In the genomic region with DNA sequence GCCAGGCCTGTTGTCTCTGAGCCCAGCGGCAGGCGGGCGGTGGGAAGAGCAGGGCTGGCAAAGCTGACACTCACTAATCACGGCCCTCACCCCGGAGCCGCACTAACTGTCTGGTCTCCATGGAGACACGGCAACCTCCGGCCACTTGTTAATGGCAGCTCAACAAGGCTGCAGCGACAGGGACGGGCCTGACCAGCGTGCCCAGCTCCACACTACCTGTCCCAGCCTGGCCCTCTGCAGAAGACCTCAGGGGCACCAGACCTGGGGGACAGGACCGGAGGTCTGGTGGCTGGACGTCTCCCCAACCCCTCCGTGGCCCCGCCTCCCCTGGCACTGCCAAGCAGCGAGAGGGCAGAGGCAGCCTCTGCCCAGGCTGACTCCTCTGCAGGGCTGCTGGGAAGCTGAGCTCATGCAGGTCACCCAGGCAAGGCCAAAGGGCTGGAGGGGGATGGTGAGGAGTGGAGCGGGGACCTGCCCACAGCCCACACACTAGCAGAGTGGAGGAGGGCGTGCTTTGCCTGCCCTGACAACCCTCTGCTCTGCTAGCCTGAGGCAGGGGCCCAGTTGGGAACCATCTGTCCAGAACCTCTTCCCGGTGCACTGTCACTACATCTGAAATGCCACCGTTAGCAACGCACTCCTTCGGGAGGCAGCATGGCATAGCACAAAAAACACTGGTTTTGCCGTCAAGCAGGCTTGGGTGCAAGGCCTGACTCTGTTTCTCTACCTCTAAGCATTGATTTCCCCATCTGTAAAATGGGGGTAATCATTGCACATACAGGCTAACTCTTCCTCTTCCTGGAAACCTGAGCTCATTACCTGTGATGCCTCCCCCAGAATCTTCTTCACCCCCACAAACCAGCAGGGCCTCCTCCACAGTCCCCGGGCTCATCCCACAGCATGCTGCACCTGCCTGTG, we compare ENCODE assay signal across 8 cellular contexts. TPM values are rescaled to one million over a fixed set of nuclear protein-coding genes. Genes with fewer than 3 reads are reported as not detected.
DNase-seq lines count a peak whose midpoint lies in the region; ATAC-seq and TF ChIP-seq lines count a peak whose summit lies in the region.

No MANE protein-coding gene starts in this region.

- no peaks in the 10 kb centered on the region for H3K27me3 Mint-ChIP-seq in Caco-2 (ENCODE audit: insufficient read depth, unreplicated experiment)

- intact Hi-C loops in Caco-2 (cut with micrococcal nuclease; ENCODE audit: unreplicated experiment) (no loop called here), esophagus squamous epithelium (cut with DNase I) (no loop called here)

- TF ChIP-seq POLR2A in esophagus squamous epithelium (IDR thresholded peaks at IDR 0.05): peak in 1 of 4 donors; percentile 12

- no peaks in the 10 kb centered on the region for H3K9me3 Mint-ChIP-seq in Caco-2 (ENCODE audit: unreplicated experiment)

- BruUV-seq in Caco-2 (replicated peaks; lab: Mats Ljungman, UMichigan): no TSS peak

- H3K27ac ChIP-seq in esophagus squamous epithelium: peak overlapping the region; percentile 94 to 99 (median 96)

- POLR2A ChIA-PET in Caco-2 (lab: Charles Lee): interaction anchor here (0.6 kb wide), 1 partner anchor 154 kb away, joined by 8 read pairs; no protein-coding TSS in a partner anchor

- CTCF ChIA-PET in Caco-2 (lab: Charles Lee): interaction anchor here (0.6 to 1.0 kb wide), 4 partner anchors 22 to 87 kb away, joined by 3 to 9 read pairs (median 3); no protein-coding TSS in a partner anchor

- H3K9me3 ChIP-seq in Caco-2: no peaks in the 10 kb centered on the region
- no peaks in the 10 kb centered on the region for H3K9me3 ChIP-seq in esophagus squamous epithelium

- WGBS in esophagus squamous epithelium, 2 donors: 37 to 82% methylated on average over 5 to 6 of the region's 24 CpGs

- H3K4me3 ChIP-seq in Caco-2 (ENCODE audit: low read depth, low read length) (no peak overlapping the region), esophagus squamous epithelium (peak overlapping the region in 2 of 4 donors; percentile 1 to 2)

- H3K4me1 ChIP-seq in Caco-2 (peaks cover 61% of the 10 kb centered on the region), esophagus squamous epithelium (peaks cover 63 to 98% (median 78%) of the 10 kb centered on the region in 3 donors)

- no peak overlapping the region for H3K4me3 Mint-ChIP-seq in Caco-2 (ENCODE audit: unreplicated experiment)

- H3K4me1 Mint-ChIP-seq in Caco-2 (ENCODE audit: low read depth, unreplicated experiment): peaks cover 59% of the 10 kb centered on the region

- no peak for DNase-seq in Caco-2
- peak; percentile 89 for DNase-seq in NCI-H69 (lab: John Stamatoyannopoulos, UW)
- no peak for DNase-seq in esophagus squamous epithelium (lab: John Stamatoyannopoulos, UW)
- DNase-seq in occipital lobe (lab: John Stamatoyannopoulos, UW): peak; percentile 34
- no peak for DNase-seq in activated naive CD4-positive, alpha-beta T cell (lab: John Stamatoyannopoulos, UW)
- DNase-seq in NCI-H2171 (lab: John Stamatoyannopoulos, UW): no peak

- ATAC-seq in HG03135 (IDR thresholded peaks at IDR 0.05; ENCODE audit: unreplicated experiment) (no peak), GM18511 (IDR thresholded peaks at IDR 0.05; ENCODE audit: unreplicated experiment) (no peak)

- H3K27ac Mint-ChIP-seq in Caco-2 (ENCODE audit: unreplicated experiment): peak overlapping the region; percentile 70

- no peaks in the 10 kb centered on the region for H3K36me3 Mint-ChIP-seq in Caco-2 (ENCODE audit: insufficient read depth, unreplicated experiment)

- no peak for TF ChIP-seq CTCF in Caco-2 (IDR thresholded peaks at IDR 0.05; ENCODE audit: insufficient read depth in 1 of 2, low read depth in 1 of 2, low read length in 1 of 2, severe bottlenecking in 1 of 2, unreplicated experiment in 1 of 2)
- no peak for TF ChIP-seq CTCF in esophagus squamous epithelium (IDR thresholded peaks at IDR 0.05)

- no peaks in the 10 kb centered on the region for H3K36me3 ChIP-seq in Caco-2 (ENCODE audit: control insufficient read depth, insufficient read depth, low read length)
- H3K36me3 ChIP-seq in esophagus squamous epithelium: no peaks in the 10 kb centered on the region

- H3K27me3 ChIP-seq in Caco-2 (replicated peaks; ENCODE audit: control insufficient read depth, insufficient read depth, low read length) (no peaks in the 10 kb centered on the region), esophagus squamous epithelium (no peaks in the 10 kb centered on the region)

RNA-seq across cellular contexts. Expression of a gene that starts 29.6 kb away (rescaled TPM):
- 59.2 and 68.6 TPM in 2 replicates for total RNA-seq in Caco-2 (2022)
- total RNA-seq in esophagus squamous epithelium: 10 to 100 TPM; 53.7 to 92.8 (median 79.8) TPM
- 6.1 TPM for total RNA-seq in occipital lobe

Comparison
In these comparisons a context has a peak if more than half of its experiments do, and no peak if none do; other contexts are left out.
1. DNase-seq: peak in NCI-H69 (single experiment) and occipital lobe (single experiment); none in Caco-2 (0 of 2), esophagus squamous epithelium (single experiment), activated naive CD4-positive, alpha-beta T cell (0 of 4) and NCI-H2171 (single experiment).